ENCODE assay signal across 8 cellular contexts in genomic region chr20:31718952-31719643, GRCh38. TPM values are rescaled to one million over a fixed set of nuclear protein-coding genes. Genes with fewer than 3 reads are reported as not detected.
DNase-seq lines count a peak whose midpoint lies in the region; ATAC-seq, FAIRE-seq and TF ChIP-seq lines count a peak whose summit lies in the region.

No MANE protein-coding gene starts in this region.

- H2AFZ ChIP-seq in keratinocyte (ENCODE audit: control insufficient read depth, low read length) = no peak overlapping the region

- ATAC-seq in activated T-cell treated with anti-CD3 and anti-CD28 coated beads, Interleukin-2, amount 50 U/mL, for 72 hours (replicated peaks in 1 of 2) = no peak

- no peak for TF ChIP-seq POLR2A in testis (IDR thresholded peaks at IDR 0.05)

- H3K4me3 ChIP-seq in keratinocyte (ENCODE audit: control insufficient read depth in 2 of 3, extremely low read depth in 1 of 3, insufficient read depth in 2 of 3, low read depth in 1 of 3, low read length in 3 of 3) (peak overlapping the region; percentile 79 to 97 (median 83)), testis (peak overlapping the region in 1 of 2 donors; percentile 79)

- peaks cover 0 to 2% of the 10 kb centered on the region in 2 donors for H3K9me3 Mint-ChIP-seq in activated T-cell treated with anti-CD3 and anti-CD28 coated beads, Interleukin-2, amount 50 U/mL, for 72 hours

- peak overlapping the region; percentile 99 for H3K9ac ChIP-seq in keratinocyte (ENCODE audit: control insufficient read depth, extremely low read depth, insufficient read depth, low read length)

- peaks cover 51% of the 10 kb centered on the region for H3K4me1 ChIP-seq in keratinocyte (ENCODE audit: control insufficient read depth, extremely low read depth, insufficient read depth, low read length)
- peaks cover 42% of the 10 kb centered on the region for H3K4me1 ChIP-seq in testis

- no peaks in the 10 kb centered on the region for H3K9me1 ChIP-seq in keratinocyte (ENCODE audit: control insufficient read depth, extremely low read depth, insufficient read depth, low read length)

- H3K36me3 ChIP-seq in keratinocyte (ENCODE audit: control insufficient read depth in 2 of 2, extremely low read depth in 1 of 2, insufficient read depth in 2 of 2, low read length in 2 of 2) (peaks cover 18 to 52% of the 10 kb centered on the region in 2 experiments), testis (ENCODE audit: low read depth, missing control alignments) (no peaks in the 10 kb centered on the region)

- H3K27ac Mint-ChIP-seq in activated T-cell treated with anti-CD3 and anti-CD28 coated beads, Interleukin-2, amount 50 U/mL, for 72 hours = peak overlapping the region; percentile 83

- peaks cover 41 to 64% of the 10 kb centered on the region in 2 donors for H3K36me3 Mint-ChIP-seq in activated T-cell treated with anti-CD3 and anti-CD28 coated beads, Interleukin-2, amount 50 U/mL, for 72 hours (ENCODE audit: insufficient read depth in 2 of 2)

- TF ChIP-seq CTCF in keratinocyte (optimal IDR thresholded peaks at IDR 0.05 in 1 of 3, IDR thresholded peaks at IDR 0.05 in 1 of 3, conservative IDR thresholded peaks at IDR 0.05 in 1 of 3; ENCODE audit: extremely low read depth in 1 of 3, insufficient read depth in 2 of 3, low read length in 3 of 3) (no peak), testis (IDR thresholded peaks at IDR 0.05) (no peak)

- no peaks in the 10 kb centered on the region for H3K27me3 ChIP-seq in keratinocyte (ENCODE audit: control insufficient read depth, extremely low read depth, insufficient read depth, low read length)
- no peaks in the 10 kb centered on the region for H3K27me3 ChIP-seq in testis

- peak; percentile 61 for FAIRE-seq in keratinocyte (lab: Jason Lieb, UNC)

- H3K4me2 ChIP-seq in keratinocyte (ENCODE audit: control insufficient read depth, extremely low read depth, insufficient read depth, low read depth, low read length) = peak overlapping the region; percentile 98

- dilution Hi-C loops in keratinocyte (cut with MboI; ENCODE audit: extremely low pct_ligation_motif_present, low sequenced_read_pairs) = no loop called here

- H3K4me3 Mint-ChIP-seq in activated T-cell treated with anti-CD3 and anti-CD28 coated beads, Interleukin-2, amount 50 U/mL, for 72 hours = peak overlapping the region; percentile 95 to 96

- WGBS in testis, 2 donors = 70 to 74% methylated on average over 6 of the region's 6 CpGs

- no peaks in the 10 kb centered on the region for H4K20me1 ChIP-seq in keratinocyte (ENCODE audit: control insufficient read depth, extremely low read depth, insufficient read depth, low read length)

- H3K79me2 ChIP-seq in keratinocyte (ENCODE audit: control insufficient read depth, insufficient read depth, low read length) = peaks cover 88% of the 10 kb centered on the region

- DNase-seq in activated CD4-positive, alpha-beta T cell treated with anti-CD3 and anti-CD28 coated beads for 48 hours = peak; percentile 25
- no peak for DNase-seq in activated CD4-positive, alpha-beta T cell treated with anti-CD3 and anti-CD28 coated beads for 1 hour
- peak in 1 of 2 donors; percentile 10 for DNase-seq in activated T-cell treated with anti-CD3 and anti-CD28 coated beads, Interleukin-2, amount 50 U/mL, for 72 hours
- DNase-seq in keratinocyte (ENCODE audit: low read depth, low spot score) = no peak
- DNase-seq in testis = no peak
- no peak for DNase-seq in iPS-NIHi7 (ENCODE audit: extremely low spot score)
- no peak for DNase-seq in NCI-H1694 treated with DMSO at 0.1 percent for 48 hours (lab: John Stamatoyannopoulos, UW)
- DNase-seq in stimulated activated CD4-positive, alpha-beta T cell treated with anti-CD3 and anti-CD28 coated beads, Interleukin-2, amount 100 ng/mL, for 48 hours = no peak

- no peaks in the 10 kb centered on the region for H3K9me3 ChIP-seq in keratinocyte (ENCODE audit: control insufficient read depth, low read depth, low read length)
- no peaks in the 10 kb centered on the region for H3K9me3 ChIP-seq in testis

- H3K27ac ChIP-seq in keratinocyte (ENCODE audit: control insufficient read depth, insufficient read depth, low read length) (peak overlapping the region; percentile 98), testis (peak overlapping the region; percentile 97 to 99)

- H3K27me3 Mint-ChIP-seq in activated T-cell treated with anti-CD3 and anti-CD28 coated beads, Interleukin-2, amount 50 U/mL, for 72 hours (ENCODE audit: low read depth) = no peaks in the 10 kb centered on the region

- intact Hi-C loops in testis (cut with DNase I; ENCODE audit: low total_unique reads) = no loop called here

- peaks cover 51% of the 10 kb centered on the region for H3K4me1 Mint-ChIP-seq in activated T-cell treated with anti-CD3 and anti-CD28 coated beads, Interleukin-2, amount 50 U/mL, for 72 hours (ENCODE audit: low read depth)

RNA-seq across cellular contexts. Expression of gene BCL2L1, which starts 3.6 kb away (rescaled TPM):
- total RNA-seq in activated T-cell treated with anti-CD3 and anti-CD28 coated beads, Interleukin-2, amount 50 U/mL, for 72 hours = 100 to 1,000 TPM; 120 to 152 TPM
- 90.0 to 142 TPM (median 109 TPM) in 3 replicates for polyA plus RNA-seq in keratinocyte
- 197 TPM for polyA plus RNA-seq in keratinocyte (2011; ENCODE audit: low read depth)
- polyA plus RNA-seq in keratinocyte (2011; cell fraction: cytosol; rRNA removed) = 118 and 127 TPM in 2 replicates
- polyA plus RNA-seq in keratinocyte (2011; cell fraction: nucleus; rRNA removed) = 135 and 145 TPM in 2 replicates
- polyA plus RNA-seq in keratinocyte (2012; ENCODE audit: low replicate concordance) = 123 and 151 TPM in 2 replicates
- 66.2 to 107 TPM (median 79.9 TPM) in 3 replicates for polyA minus RNA-seq in keratinocyte
- 90.0 TPM for polyA minus RNA-seq in keratinocyte (2011; cell fraction: cytosol; rRNA and poly(A)+ RNA removed)
- polyA minus RNA-seq in keratinocyte (2011; cell fraction: nucleus; rRNA and poly(A)+ RNA removed) = 68.3 and 89.0 TPM in 2 replicates
- 10 to 100 TPM; 83.0 to 84.7 TPM for total RNA-seq in testis
- 122 TPM for polyA plus RNA-seq in testis (ENCODE audit: insufficient read depth, low read depth, low replicate concordance)

RNA-seq across cellular contexts. Expression of gene TPX2, which starts 20.0 kb away (rescaled TPM):
- total RNA-seq in activated T-cell treated with anti-CD3 and anti-CD28 coated beads, Interleukin-2, amount 50 U/mL, for 72 hours = 100 to 1,000 TPM; 114 to 132 TPM
- polyA plus RNA-seq in keratinocyte (7.1 to 32.5 TPM (median 31.5 TPM) in 3 replicates), testis (ENCODE audit: insufficient read depth, low read depth, low replicate concordance) (74.6 TPM)
- polyA plus RNA-seq in keratinocyte (2011; ENCODE audit: low read depth) = 1.6 TPM
- 10.2 and 15.7 TPM in 2 replicates for polyA plus RNA-seq in keratinocyte (2011; cell fraction: cytosol; rRNA removed)
- 12.1 and 13.8 TPM in 2 replicates for polyA plus RNA-seq in keratinocyte (2011; cell fraction: nucleus; rRNA removed)
- polyA plus RNA-seq in keratinocyte (2012; ENCODE audit: low replicate concordance) = 1.7 and 36.0 TPM in 2 replicates
- 6.0 to 27.2 TPM (median 17.3 TPM) in 3 replicates for polyA minus RNA-seq in keratinocyte
- 8.2 TPM for polyA minus RNA-seq in keratinocyte (2011; cell fraction: cytosol; rRNA and poly(A)+ RNA removed)
- 5.5 and 10.5 TPM in 2 replicates for polyA minus RNA-seq in keratinocyte (2011; cell fraction: nucleus; rRNA and poly(A)+ RNA removed)
- 10 to 100 TPM; 39.7 to 52.5 TPM for total RNA-seq in testis
